In genomic region chr9:12699529-12699928, GRCh38 we compare ENCODE assay signal across 14 cellular contexts. TPM values are rescaled to one million over a fixed set of nuclear protein-coding genes. Genes with fewer than 3 reads are reported as not detected.
A peak's percentile ranks its signal among the peaks of the same experiment; 100 is the strongest.
DNase-seq lines count a peak whose midpoint lies in the region; ATAC-seq and TF ChIP-seq lines count a peak whose summit lies in the region.
"Had no signal": no experiment of that assay in that cellular context is flagged by ENCODE, and none has a peak within 500 bp of the region (broad histone marks: within the 10 kb centered on the region; RNA-seq: fewer than 3 reads in every experiment).

No MANE protein-coding gene starts in this region.

- TF ChIP-seq CTCF in AG10803 (conservative IDR thresholded peaks at IDR 0.05; ENCODE audit: low read length) (peak; percentile 51), chondrocyte (IDR thresholded peaks at IDR 0.05) (peak; percentile 70), kidney epithelial cell (IDR thresholded peaks at IDR 0.05; ENCODE audit: insufficient read depth, low read length, poor library complexity, severe bottlenecking) (peak; percentile 47), adrenal gland (IDR thresholded peaks at IDR 0.05) (no peak)

- intact Hi-C loops in adrenal gland (cut with DNase I) (no loop called here), left ventricle myocardium superior (cut with micrococcal nuclease) (no loop called here)

- H3K36me3 ChIP-seq in kidney epithelial cell (ENCODE audit: control insufficient read depth, insufficient read depth, low read length) (no peaks in the 10 kb centered on the region), adrenal gland (replicated peaks in 1 of 2) (no peaks in the 10 kb centered on the region)
- H3K36me3 ChIP-seq: ascending aorta, suprapubic skin had no signal

- no peaks in the 10 kb centered on the region for H3K4me1 ChIP-seq in adrenal gland (replicated peaks in 1 of 2)
- H3K4me1 ChIP-seq: suprapubic skin had no signal

- no peak overlapping the region for H3K4me3 ChIP-seq in AG10803 (ENCODE audit: low read length)
- no peak overlapping the region for H3K4me3 ChIP-seq in kidney epithelial cell (ENCODE audit: low read depth, low read length)
- no peak overlapping the region for H3K4me3 ChIP-seq in adrenal gland
- H3K4me3 ChIP-seq: ascending aorta, suprapubic skin had no signal

- no peaks in the 10 kb centered on the region for H3K27me3 ChIP-seq in kidney epithelial cell (ENCODE audit: control insufficient read depth, insufficient read depth, low read length)
- H3K27me3 ChIP-seq in adrenal gland, result no peaks in the 10 kb centered on the region
- H3K27me3 ChIP-seq: ascending aorta, suprapubic skin had no signal

- no peak overlapping the region for H3K27ac Mint-ChIP-seq in chondrocyte (ENCODE audit: unreplicated experiment)
- H3K27ac Mint-ChIP-seq: activated T-cell treated with anti-CD3 and anti-CD28 coated beads, Interleukin-2, amount 50 U/mL, for 24 hours; CD8-positive, alpha-beta memory T cell had no signal

- H3K27me3 Mint-ChIP-seq in chondrocyte (ENCODE audit: low read depth), result no peaks in the 10 kb centered on the region
- H3K27me3 Mint-ChIP-seq: activated T-cell treated with anti-CD3 and anti-CD28 coated beads, Interleukin-2, amount 50 U/mL, for 24 hours; CD8-positive, alpha-beta memory T cell had no signal

- no peaks in the 10 kb centered on the region for H3K36me3 Mint-ChIP-seq in chondrocyte (ENCODE audit: low read depth)
- H3K36me3 Mint-ChIP-seq: CD8-positive, alpha-beta memory T cell had no signal

- peaks cover 58% of the 10 kb centered on the region for H3K4me1 Mint-ChIP-seq in chondrocyte (ENCODE audit: low read depth)
- H3K4me1 Mint-ChIP-seq: CD8-positive, alpha-beta memory T cell had no signal

- DNase-seq in AG10803 (ENCODE audit: low read depth) (peak; percentile 21), MV-4-11 (lab: John Stamatoyannopoulos, UW) (peak; percentile 27), chondrocyte (ENCODE audit: low spot score) (no peak), kidney epithelial cell (ENCODE audit: low read depth) (no peak), GM03348 (ENCODE audit: low spot score) (no peak), adrenal gland (no peak), left ventricle myocardium superior (no peak)
- DNase-seq: activated T-cell treated with anti-CD3 and anti-CD28 coated beads, Interleukin-2, amount 50 U/mL, for 24 hours; CD8-positive, alpha-beta memory T cell; NCI-H146; NCI-H774 had no signal

- no peak overlapping the region for H3K4me3 Mint-ChIP-seq in chondrocyte (ENCODE audit: unreplicated experiment)
- H3K4me3 Mint-ChIP-seq: activated T-cell treated with anti-CD3 and anti-CD28 coated beads, Interleukin-2, amount 50 U/mL, for 24 hours; CD8-positive, alpha-beta memory T cell had no signal

- H3K27ac ChIP-seq in adrenal gland, result no peak overlapping the region
- H3K27ac ChIP-seq: ascending aorta, suprapubic skin had no signal

- no peak for ATAC-seq in HG03439 (IDR thresholded peaks at IDR 0.05; ENCODE audit: unreplicated experiment)
- no peak for ATAC-seq in left ventricle myocardium superior

- H3K9me3 Mint-ChIP-seq in chondrocyte (ENCODE audit: low read depth), result no peaks in the 10 kb centered on the region

- no peaks in the 10 kb centered on the region for H3K9me3 ChIP-seq in adrenal gland (replicated peaks in 1 of 3)
- H3K9me3 ChIP-seq: ascending aorta, suprapubic skin had no signal

- TF ChIP-seq POLR2A in adrenal gland (IDR thresholded peaks at IDR 0.05), result no peak

RNA-seq across cellular contexts. Expression of gene TYRP1, which starts 6.3 kb away (rescaled TPM):
- total RNA-seq in chondrocyte (0.10 to 0.28 TPM in 2 of 3 replicates, not detected in the other), kidney epithelial cell (not detected in 2 replicates), adrenal gland (under 1 TPM in 1 of 8 donors, not detected in 7; 0.12 TPM), left ventricle myocardium superior (43.8 TPM)
- not detected for polyA plus RNA-seq in adrenal gland
- total RNA-seq: ascending aorta; CD8-positive, alpha-beta memory T cell had no signal
- polyA plus RNA-seq: CD8-positive, alpha-beta memory T cell had no signal

Comparison
In these comparisons a context has a peak if more than half of its experiments do, and no peak if none do; other contexts are left out.
1. DNase-seq: peak in AG10803 (single experiment) and MV-4-11 (single experiment); none in chondrocyte (single experiment), kidney epithelial cell (single experiment), GM03348 (single experiment), adrenal gland (0 of 7) and left ventricle myocardium superior (single experiment).
2. CTCF ChIP-seq: peak in AG10803 (single experiment), chondrocyte (single experiment) and kidney epithelial cell (single experiment); none in adrenal gland (0 of 6).
3. RNA of gene TYRP1, which starts 6.3 kb away (total RNA-seq): 43.8 TPM in left ventricle myocardium superior (single experiment); 0.10 to 0.28 TPM in chondrocyte, not detected in kidney epithelial cell and 0.12 TPM in adrenal gland; every median in the first group is over 10 times any median in the second.